In the genomic region with DNA sequence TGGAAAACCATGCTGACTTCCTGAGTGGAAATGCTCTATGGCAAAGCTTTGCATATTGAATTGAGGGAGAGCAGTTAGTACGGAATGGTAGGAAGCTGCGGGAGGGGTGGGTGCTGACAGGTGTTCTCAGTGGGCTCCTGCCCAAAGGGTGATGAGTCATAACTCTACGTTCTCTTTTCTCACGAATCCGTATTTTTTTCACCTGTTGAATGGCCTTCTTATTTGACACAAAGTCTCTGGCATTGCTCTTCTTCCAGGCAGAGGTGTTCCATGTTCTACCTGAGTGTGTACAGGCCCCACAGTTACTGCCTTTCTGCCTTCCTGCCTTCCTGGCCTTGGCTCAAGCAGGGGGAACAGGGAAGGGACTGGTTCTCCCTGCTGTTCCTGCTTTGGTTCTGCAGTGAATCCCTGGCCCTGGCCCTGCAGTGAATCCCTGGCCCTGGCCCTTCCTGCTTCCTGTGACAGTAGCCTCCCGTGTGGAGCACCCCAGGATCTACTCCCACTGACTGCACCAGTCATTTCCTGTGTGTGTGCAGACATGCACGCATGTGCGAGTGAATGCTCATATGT, we compare ENCODE assay signal across 1 cellular context.
TF ChIP-seq lines count a peak whose summit lies in the region.

No MANE protein-coding gene starts in this region.

TF ChIP-seq in GM12878, 131 proteins besides CTCF, POLR2A, EP300 and RAD21 (continued from another document and continues in another):
- TF ChIP-seq, protein P1, sequence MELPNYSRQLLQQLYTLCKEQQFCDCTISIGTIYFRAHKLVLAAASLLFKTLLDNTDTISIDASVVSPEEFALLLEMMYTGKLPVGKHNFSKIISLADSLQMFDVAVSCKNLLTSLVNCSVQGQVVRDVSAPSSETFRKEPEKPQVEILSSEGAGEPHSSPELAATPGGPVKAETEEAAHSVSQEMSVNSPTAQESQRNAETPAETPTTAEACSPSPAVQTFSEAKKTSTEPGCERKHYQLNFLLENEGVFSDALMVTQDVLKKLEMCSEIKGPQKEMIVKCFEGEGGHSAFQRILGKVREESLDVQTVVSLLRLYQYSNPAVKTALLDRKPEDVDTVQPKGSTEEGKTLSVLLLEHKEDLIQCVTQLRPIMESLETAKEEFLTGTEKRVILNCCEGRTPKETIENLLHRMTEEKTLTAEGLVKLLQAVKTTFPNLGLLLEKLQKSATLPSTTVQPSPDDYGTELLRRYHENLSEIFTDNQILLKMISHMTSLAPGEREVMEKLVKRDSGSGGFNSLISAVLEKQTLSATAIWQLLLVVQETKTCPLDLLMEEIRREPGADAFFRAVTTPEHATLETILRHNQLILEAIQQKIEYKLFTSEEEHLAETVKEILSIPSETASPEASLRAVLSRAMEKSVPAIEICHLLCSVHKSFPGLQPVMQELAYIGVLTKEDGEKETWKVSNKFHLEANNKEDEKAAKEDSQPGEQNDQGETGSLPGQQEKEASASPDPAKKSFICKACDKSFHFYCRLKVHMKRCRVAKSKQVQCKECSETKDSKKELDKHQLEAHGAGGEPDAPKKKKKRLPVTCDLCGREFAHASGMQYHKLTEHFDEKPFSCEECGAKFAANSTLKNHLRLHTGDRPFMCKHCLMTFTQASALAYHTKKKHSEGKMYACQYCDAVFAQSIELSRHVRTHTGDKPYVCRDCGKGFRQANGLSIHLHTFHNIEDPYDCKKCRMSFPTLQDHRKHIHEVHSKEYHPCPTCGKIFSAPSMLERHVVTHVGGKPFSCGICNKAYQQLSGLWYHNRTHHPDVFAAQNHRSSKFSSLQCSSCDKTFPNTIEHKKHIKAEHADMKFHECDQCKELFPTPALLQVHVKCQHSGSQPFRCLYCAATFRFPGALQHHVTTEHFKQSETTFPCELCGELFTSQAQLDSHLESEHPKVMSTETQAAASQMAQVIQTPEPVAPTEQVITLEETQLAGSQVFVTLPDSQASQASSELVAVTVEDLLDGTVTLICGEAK (IDR thresholded peaks at IDR 0.05; ENCODE audit: borderline replicate concordance), result no peak
- TF ChIP-seq MEF2B (IDR thresholded peaks at IDR 0.05; ENCODE audit: partially characterized antibody, poor library complexity, severe bottlenecking), result peak; percentile 69
- 0 out of 2 replicates have a peak, but pooled peaks have one; percentile 52 for TF ChIP-seq IRF4 (IDR thresholded peaks at IDR 0.05; ENCODE audit: low read depth, low read length)
- TF ChIP-seq PAX8 (IDR thresholded peaks at IDR 0.05), result no peak
- peak; percentile 69 for TF ChIP-seq IKZF1 (conservative IDR thresholded peaks at IDR 0.05)
- TF ChIP-seq DPF2 (IDR thresholded peaks at IDR 0.05), result peak; percentile 61
- TF ChIP-seq RUNX3 (IDR thresholded peaks at IDR 0.05; ENCODE audit: low read length), result peak; percentile 71
- no peak for TF ChIP-seq HDAC2 (IDR thresholded peaks at IDR 0.05)
- TF ChIP-seq, protein P2, sequence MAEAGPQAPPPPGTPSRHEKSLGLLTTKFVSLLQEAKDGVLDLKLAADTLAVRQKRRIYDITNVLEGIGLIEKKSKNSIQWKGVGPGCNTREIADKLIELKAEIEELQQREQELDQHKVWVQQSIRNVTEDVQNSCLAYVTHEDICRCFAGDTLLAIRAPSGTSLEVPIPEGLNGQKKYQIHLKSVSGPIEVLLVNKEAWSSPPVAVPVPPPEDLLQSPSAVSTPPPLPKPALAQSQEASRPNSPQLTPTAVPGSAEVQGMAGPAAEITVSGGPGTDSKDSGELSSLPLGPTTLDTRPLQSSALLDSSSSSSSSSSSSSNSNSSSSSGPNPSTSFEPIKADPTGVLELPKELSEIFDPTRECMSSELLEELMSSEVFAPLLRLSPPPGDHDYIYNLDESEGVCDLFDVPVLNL (IDR thresholded peaks at IDR 0.05; ENCODE audit: low read depth, low read length), result no peak
- no peak for TF ChIP-seq CHD2 (IDR thresholded peaks at IDR 0.05; ENCODE audit: borderline replicate concordance, low read depth, low read length)
- 0 out of 2 replicates have a peak, but pooled peaks have one; percentile 41 for TF ChIP-seq MTA3 (IDR thresholded peaks at IDR 0.05; ENCODE audit: borderline replicate concordance, low read length)
- TF ChIP-seq, protein P3, sequence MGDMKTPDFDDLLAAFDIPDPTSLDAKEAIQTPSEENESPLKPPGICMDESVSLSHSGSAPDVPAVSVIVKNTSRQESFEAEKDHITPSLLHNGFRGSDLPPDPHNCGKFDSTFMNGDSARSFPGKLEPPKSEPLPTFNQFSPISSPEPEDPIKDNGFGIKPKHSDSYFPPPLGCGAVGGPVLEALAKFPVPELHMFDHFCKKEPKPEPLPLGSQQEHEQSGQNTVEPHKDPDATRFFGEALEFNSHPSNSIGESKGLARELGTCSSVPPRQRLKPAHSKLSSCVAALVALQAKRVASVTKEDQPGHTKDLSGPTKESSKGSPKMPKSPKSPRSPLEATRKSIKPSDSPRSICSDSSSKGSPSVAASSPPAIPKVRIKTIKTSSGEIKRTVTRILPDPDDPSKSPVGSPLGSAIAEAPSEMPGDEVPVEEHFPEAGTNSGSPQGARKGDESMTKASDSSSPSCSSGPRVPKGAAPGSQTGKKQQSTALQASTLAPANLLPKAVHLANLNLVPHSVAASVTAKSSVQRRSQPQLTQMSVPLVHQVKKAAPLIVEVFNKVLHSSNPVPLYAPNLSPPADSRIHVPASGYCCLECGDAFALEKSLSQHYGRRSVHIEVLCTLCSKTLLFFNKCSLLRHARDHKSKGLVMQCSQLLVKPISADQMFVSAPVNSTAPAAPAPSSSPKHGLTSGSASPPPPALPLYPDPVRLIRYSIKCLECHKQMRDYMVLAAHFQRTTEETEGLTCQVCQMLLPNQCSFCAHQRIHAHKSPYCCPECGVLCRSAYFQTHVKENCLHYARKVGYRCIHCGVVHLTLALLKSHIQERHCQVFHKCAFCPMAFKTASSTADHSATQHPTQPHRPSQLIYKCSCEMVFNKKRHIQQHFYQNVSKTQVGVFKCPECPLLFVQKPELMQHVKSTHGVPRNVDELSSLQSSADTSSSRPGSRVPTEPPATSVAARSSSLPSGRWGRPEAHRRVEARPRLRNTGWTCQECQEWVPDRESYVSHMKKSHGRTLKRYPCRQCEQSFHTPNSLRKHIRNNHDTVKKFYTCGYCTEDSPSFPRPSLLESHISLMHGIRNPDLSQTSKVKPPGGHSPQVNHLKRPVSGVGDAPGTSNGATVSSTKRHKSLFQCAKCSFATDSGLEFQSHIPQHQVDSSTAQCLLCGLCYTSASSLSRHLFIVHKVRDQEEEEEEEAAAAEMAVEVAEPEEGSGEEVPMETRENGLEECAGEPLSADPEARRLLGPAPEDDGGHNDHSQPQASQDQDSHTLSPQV (IDR thresholded peaks at IDR 0.05), result no peak
- TF ChIP-seq PAX5 (IDR thresholded peaks at IDR 0.05; ENCODE audit: borderline replicate concordance, low read depth, low read length), result peak; percentile 53; the same call in 1 of the 2 replicates
- TF ChIP-seq POLR2AphosphoS2 (IDR thresholded peaks at IDR 0.05; ENCODE audit: low read depth, low read length), result no peak
- TF ChIP-seq SMAD1 (IDR thresholded peaks at IDR 0.05; ENCODE audit: low read depth, partially characterized antibody), result no peak
- TF ChIP-seq MXI1 (IDR thresholded peaks at IDR 0.05; ENCODE audit: low read depth, low read length), result no peak
- TF ChIP-seq GATAD2B (conservative IDR thresholded peaks at IDR 0.05; ENCODE audit: low read depth), result peak; percentile 52
- peak; percentile 84 for TF ChIP-seq POU2F2 (IDR thresholded peaks at IDR 0.05; ENCODE audit: borderline replicate concordance, low read depth, low read length)
- TF ChIP-seq TARDBP (IDR thresholded peaks at IDR 0.05; ENCODE audit: borderline replicate concordance), result no peak
- TF ChIP-seq SREBF1 (IDR thresholded peaks at IDR 0.05; ENCODE audit: low read length), result no peak
- no peak for TF ChIP-seq NFYA (IDR thresholded peaks at IDR 0.05; ENCODE audit: borderline replicate concordance, low read depth, low read length)
- no peak for TF ChIP-seq YY1 (IDR thresholded peaks at IDR 0.05; ENCODE audit: low read depth, low read length)
- TF ChIP-seq ESRRA (IDR thresholded peaks at IDR 0.05; ENCODE audit: low read length), result no peak
- TF ChIP-seq ZNF24 (IDR thresholded peaks at IDR 0.05), result no peak
- no peak for TF ChIP-seq TAF1 (IDR thresholded peaks at IDR 0.05; ENCODE audit: borderline replicate concordance, low read depth, low read length)
- TF ChIP-seq ZNF384 (IDR thresholded peaks at IDR 0.05; ENCODE audit: borderline replicate concordance, low read depth, low read length), result peak; percentile 47; the same call in 1 of the 2 replicates
- TF ChIP-seq FOS (IDR thresholded peaks at IDR 0.05; ENCODE audit: borderline replicate concordance, extremely low read depth, insufficient read length), result no peak
- no peak for TF ChIP-seq MYC (IDR thresholded peaks at IDR 0.05; ENCODE audit: insufficient read depth, insufficient read length, insufficient replicate concordance, low read length, severe bottlenecking)
- TF ChIP-seq, protein P4, sequence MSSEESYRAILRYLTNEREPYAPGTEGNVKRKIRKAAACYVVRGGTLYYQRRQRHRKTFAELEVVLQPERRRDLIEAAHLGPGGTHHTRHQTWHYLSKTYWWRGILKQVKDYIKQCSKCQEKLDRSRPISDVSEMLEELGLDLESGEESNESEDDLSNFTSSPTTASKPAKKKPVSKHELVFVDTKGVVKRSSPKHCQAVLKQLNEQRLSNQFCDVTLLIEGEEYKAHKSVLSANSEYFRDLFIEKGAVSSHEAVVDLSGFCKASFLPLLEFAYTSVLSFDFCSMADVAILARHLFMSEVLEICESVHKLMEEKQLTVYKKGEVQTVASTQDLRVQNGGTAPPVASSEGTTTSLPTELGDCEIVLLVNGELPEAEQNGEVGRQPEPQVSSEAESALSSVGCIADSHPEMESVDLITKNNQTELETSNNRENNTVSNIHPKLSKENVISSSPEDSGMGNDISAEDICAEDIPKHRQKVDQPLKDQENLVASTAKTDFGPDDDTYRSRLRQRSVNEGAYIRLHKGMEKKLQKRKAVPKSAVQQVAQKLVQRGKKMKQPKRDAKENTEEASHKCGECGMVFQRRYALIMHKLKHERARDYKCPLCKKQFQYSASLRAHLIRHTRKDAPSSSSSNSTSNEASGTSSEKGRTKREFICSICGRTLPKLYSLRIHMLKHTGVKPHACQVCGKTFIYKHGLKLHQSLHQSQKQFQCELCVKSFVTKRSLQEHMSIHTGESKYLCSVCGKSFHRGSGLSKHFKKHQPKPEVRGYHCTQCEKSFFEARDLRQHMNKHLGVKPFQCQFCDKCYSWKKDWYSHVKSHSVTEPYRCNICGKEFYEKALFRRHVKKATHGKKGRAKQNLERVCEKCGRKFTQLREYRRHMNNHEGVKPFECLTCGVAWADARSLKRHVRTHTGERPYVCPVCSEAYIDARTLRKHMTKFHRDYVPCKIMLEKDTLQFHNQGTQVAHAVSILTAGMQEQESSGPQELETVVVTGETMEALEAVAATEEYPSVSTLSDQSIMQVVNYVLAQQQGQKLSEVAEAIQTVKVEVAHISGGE (CRISPR knock-in tag; IDR thresholded peaks at IDR 0.05), result no peak
- TF ChIP-seq TCF3 (IDR thresholded peaks at IDR 0.05; ENCODE audit: borderline replicate concordance, insufficient read depth, low read depth, low read length), result peak; percentile 90
- TF ChIP-seq NBN (IDR thresholded peaks at IDR 0.05), result no peak; the same call in 1 of the 2 replicates
- TF ChIP-seq, protein P5, sequence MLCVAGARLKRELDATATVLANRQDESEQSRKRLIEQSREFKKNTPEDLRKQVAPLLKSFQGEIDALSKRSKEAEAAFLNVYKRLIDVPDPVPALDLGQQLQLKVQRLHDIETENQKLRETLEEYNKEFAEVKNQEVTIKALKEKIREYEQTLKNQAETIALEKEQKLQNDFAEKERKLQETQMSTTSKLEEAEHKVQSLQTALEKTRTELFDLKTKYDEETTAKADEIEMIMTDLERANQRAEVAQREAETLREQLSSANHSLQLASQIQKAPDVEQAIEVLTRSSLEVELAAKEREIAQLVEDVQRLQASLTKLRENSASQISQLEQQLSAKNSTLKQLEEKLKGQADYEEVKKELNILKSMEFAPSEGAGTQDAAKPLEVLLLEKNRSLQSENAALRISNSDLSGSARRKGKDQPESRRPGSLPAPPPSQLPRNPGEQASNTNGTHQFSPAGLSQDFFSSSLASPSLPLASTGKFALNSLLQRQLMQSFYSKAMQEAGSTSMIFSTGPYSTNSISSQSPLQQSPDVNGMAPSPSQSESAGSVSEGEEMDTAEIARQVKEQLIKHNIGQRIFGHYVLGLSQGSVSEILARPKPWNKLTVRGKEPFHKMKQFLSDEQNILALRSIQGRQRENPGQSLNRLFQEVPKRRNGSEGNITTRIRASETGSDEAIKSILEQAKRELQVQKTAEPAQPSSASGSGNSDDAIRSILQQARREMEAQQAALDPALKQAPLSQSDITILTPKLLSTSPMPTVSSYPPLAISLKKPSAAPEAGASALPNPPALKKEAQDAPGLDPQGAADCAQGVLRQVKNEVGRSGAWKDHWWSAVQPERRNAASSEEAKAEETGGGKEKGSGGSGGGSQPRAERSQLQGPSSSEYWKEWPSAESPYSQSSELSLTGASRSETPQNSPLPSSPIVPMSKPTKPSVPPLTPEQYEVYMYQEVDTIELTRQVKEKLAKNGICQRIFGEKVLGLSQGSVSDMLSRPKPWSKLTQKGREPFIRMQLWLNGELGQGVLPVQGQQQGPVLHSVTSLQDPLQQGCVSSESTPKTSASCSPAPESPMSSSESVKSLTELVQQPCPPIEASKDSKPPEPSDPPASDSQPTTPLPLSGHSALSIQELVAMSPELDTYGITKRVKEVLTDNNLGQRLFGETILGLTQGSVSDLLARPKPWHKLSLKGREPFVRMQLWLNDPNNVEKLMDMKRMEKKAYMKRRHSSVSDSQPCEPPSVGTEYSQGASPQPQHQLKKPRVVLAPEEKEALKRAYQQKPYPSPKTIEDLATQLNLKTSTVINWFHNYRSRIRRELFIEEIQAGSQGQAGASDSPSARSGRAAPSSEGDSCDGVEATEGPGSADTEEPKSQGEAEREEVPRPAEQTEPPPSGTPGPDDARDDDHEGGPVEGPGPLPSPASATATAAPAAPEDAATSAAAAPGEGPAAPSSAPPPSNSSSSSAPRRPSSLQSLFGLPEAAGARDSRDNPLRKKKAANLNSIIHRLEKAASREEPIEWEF (IDR thresholded peaks at IDR 0.05; ENCODE audit: insufficient replicate concordance, low read depth, low read length), result no peak
- TF ChIP-seq BMI1 (IDR thresholded peaks at IDR 0.05; ENCODE audit: borderline replicate concordance), result no peak
- TF ChIP-seq, protein P6, sequence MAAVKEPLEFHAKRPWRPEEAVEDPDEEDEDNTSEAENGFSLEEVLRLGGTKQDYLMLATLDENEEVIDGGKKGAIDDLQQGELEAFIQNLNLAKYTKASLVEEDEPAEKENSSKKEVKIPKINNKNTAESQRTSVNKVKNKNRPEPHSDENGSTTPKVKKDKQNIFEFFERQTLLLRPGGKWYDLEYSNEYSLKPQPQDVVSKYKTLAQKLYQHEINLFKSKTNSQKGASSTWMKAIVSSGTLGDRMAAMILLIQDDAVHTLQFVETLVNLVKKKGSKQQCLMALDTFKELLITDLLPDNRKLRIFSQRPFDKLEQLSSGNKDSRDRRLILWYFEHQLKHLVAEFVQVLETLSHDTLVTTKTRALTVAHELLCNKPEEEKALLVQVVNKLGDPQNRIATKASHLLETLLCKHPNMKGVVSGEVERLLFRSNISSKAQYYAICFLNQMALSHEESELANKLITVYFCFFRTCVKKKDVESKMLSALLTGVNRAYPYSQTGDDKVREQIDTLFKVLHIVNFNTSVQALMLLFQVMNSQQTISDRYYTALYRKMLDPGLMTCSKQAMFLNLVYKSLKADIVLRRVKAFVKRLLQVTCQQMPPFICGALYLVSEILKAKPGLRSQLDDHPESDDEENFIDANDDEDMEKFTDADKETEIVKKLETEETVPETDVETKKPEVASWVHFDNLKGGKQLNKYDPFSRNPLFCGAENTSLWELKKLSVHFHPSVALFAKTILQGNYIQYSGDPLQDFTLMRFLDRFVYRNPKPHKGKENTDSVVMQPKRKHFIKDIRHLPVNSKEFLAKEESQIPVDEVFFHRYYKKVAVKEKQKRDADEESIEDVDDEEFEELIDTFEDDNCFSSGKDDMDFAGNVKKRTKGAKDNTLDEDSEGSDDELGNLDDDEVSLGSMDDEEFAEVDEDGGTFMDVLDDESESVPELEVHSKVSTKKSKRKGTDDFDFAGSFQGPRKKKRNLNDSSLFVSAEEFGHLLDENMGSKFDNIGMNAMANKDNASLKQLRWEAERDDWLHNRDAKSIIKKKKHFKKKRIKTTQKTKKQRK (IDR thresholded peaks at IDR 0.05; ENCODE audit: low read depth, low read length), result no peak
- peak; percentile 42; the same call in 1 of the 2 replicates for TF ChIP-seq MTA2 (IDR thresholded peaks at IDR 0.05; ENCODE audit: low read depth)
